In genomic region chr20:3937618-3938017, GRCh38 we compare ENCODE assay signal across 25 cellular contexts.
"Had no signal": no experiment of that assay in that cellular context is flagged by ENCODE, and none has a peak within 500 bp of the region (broad histone marks: within the 10 kb centered on the region; RNA-seq: fewer than 3 reads in every experiment).

No MANE protein-coding gene starts in this region.

- ATAC-seq: foreskin keratinocyte; gastroesophageal sphincter; heart left ventricle; left colon; left lobe of liver; lower lobe of right lung; mucosa of descending colon; naive thymus-derived CD4-positive, alpha-beta T cell had no signal

- H3K4me1 ChIP-seq: foreskin keratinocyte had no signal

- H3K9me3 ChIP-seq: esophagus muscularis mucosa, gastroesophageal sphincter, mucosa of descending colon had no signal

- H3K4me2 ChIP-seq: hepatocyte had no signal

- H3K27me3 ChIP-seq: dorsolateral prefrontal cortex, esophagus muscularis mucosa, foreskin keratinocyte, gastroesophageal sphincter, heart left ventricle, hepatocyte had no signal

- H3K27ac ChIP-seq: coronary artery, esophagus muscularis mucosa, foreskin keratinocyte, gastroesophageal sphincter, heart left ventricle, hepatocyte, left ventricle myocardium inferior, lower lobe of right lung had no signal

- FAIRE-seq: colon, endothelial cell of umbilical vein, frontal cortex, kidney had no signal

- H2AFZ ChIP-seq: hepatocyte had no signal

- H3K79me2 ChIP-seq: hepatocyte had no signal

- DNase-seq: dermis blood vessel endothelial cell; dorsolateral prefrontal cortex; effector CD4-positive, alpha-beta T cell; effector memory CD4-positive, alpha-beta T cell; foreskin keratinocyte; heart left ventricle; hypothalamus; immature natural killer cell; islet precursor cell; kidney; kidney glomerular epithelial cell; left colon; left ventricle myocardium inferior; lower lobe of right lung; mesenchymal stem cell; mucosa of descending colon; naive thymus-derived CD4-positive, alpha-beta T cell had no signal

- H3K4me3 ChIP-seq: coronary artery, dorsolateral prefrontal cortex, esophagus muscularis mucosa, gastroesophageal sphincter, heart left ventricle, hepatocyte, left ventricle myocardium inferior, lower lobe of right lung, mucosa of descending colon had no signal
